Comparison of ENCODE assay signal across 8 cellular contexts in the genomic region with DNA sequence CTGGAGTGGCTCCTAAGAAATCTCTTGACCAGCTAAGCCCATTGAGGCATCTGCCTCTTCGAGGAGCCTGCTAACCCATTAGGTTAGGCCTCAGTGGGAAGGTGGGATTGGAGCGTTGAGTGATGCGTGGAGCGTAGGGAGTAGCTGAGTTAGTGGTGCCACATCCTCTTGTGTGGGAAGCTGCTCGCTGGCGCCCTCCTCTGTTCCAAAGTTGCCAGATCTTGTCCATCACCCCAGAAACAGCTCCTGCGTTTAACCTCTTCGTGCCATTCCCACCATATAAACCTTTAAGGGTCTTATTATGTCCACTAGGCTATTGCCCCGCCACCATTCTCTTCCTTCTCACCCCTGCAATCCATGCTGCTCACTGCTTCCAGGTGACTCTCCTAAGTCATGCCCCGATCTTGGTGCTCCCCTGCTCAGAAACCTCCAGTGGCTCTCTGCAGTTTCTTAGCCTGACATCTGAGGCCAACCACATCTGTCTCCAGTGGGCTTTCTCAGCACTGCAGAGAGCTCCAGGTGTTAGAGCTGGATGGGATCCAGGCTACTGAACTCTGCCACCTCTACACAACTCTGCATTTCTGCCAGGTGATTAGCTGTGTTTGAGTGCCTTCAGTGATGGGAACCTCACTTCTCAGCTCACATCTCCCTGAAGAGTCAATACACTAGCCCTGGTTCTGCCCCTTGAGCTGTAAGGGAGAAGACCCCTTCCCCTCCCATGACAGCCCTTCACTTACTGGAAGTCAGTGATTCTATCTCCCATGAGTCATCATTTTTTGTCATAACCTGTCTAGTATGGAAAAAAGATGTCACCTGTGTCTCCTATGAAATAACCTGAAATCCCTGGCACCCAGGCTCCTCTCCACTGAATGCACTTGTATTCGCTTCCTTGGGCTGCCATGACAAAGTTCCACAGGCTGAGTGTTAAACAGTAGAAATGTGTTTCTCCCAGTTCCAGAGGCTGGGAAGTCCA.
DNase-seq lines count a peak whose midpoint lies in the region; ATAC-seq and TF ChIP-seq lines count a peak whose summit lies in the region.

No MANE protein-coding gene starts in this region.

- TF ChIP-seq CTCF in GM12875 (IDR thresholded peaks at IDR 0.05; ENCODE audit: borderline replicate concordance, insufficient read depth, low read depth, low read length), result peak; percentile 22; the same call in 1 of the 2 replicates

- H3K36me3 ChIP-seq in iPS DF 6.9 (ENCODE audit: control insufficient read depth, insufficient read depth, low read length), result no peaks in the 10 kb centered on the region

- H3K27ac ChIP-seq in iPS DF 6.9 (ENCODE audit: low read length), result no peak overlapping the region

- no peak overlapping the region for H3K4me3 ChIP-seq in GM12875 (ENCODE audit: low read depth, low read length)
- H3K4me3 ChIP-seq in iPS DF 6.9 (ENCODE audit: low read length), result no peak overlapping the region

- no CpG with 5 or more reads among the region's 11 CpGs for WGBS in iPS DF 6.9 (ENCODE audit: insufficient coverage, insufficient read length)

- no peaks in the 10 kb centered on the region for H3K9me3 ChIP-seq in iPS DF 6.9 (ENCODE audit: control insufficient read depth, insufficient read depth, low read length)

- H3K27me3 ChIP-seq in iPS DF 6.9 (ENCODE audit: control insufficient read depth, insufficient read depth, low read length), result no peaks in the 10 kb centered on the region

- H3K4me1 ChIP-seq in iPS DF 6.9 (ENCODE audit: control insufficient read depth, insufficient read depth, low read length), result no peaks in the 10 kb centered on the region; the same call in 1 of the 2 replicates

- ATAC-seq in HG03571 (IDR thresholded peaks at IDR 0.05; ENCODE audit: unreplicated experiment) (no peak), HG02623 (IDR thresholded peaks at IDR 0.05; ENCODE audit: unreplicated experiment) (no peak)

- peak; percentile 29 for DNase-seq in Ammon's horn (ENCODE audit: low spot score)
- peak; percentile 15 for DNase-seq in RPMI7951 (ENCODE audit: low read depth)
- DNase-seq in iPS DF 6.9 (ENCODE audit: low read depth, low spot score), result peak; percentile 75
- no peak for DNase-seq in T1000 (lab: John Stamatoyannopoulos, UW)
- DNase-seq in activated T-cell treated with anti-CD3 and anti-CD28 coated beads, Interleukin-2, amount 50 U/mL, for 1 hour, result no peak

Comparison
In these comparisons a context has a peak if more than half of its experiments do, and no peak if none do; other contexts are left out.
1. DNase-seq: peak in Ammon's horn (single experiment), RPMI7951 (single experiment) and iPS DF 6.9 (single experiment); none in T1000 (single experiment) and activated T-cell treated with anti-CD3 and anti-CD28 coated beads, Interleukin-2, amount 50 U/mL, for 1 hour (single experiment).